Comparison of ENCODE assay signal across 1 cellular context in genomic region chr7:47227762-47228177, GRCh38.
TF ChIP-seq lines count a peak whose summit lies in the region.

No MANE protein-coding gene starts in this region.

TF ChIP-seq in SK-N-SH, 30 proteins besides CTCF, POLR2A, EP300 and RAD21 (continued from another document):
- peak; percentile 97 for TF ChIP-seq NFIC (IDR thresholded peaks at IDR 0.05; ENCODE audit: borderline replicate concordance)
- TF ChIP-seq SIN3A (IDR thresholded peaks at IDR 0.05; ENCODE audit: borderline replicate concordance, low read depth, low read length) = peak; percentile 49; the same call in 1 of the 2 replicates
- TF ChIP-seq RXRA (IDR thresholded peaks at IDR 0.05; ENCODE audit: borderline replicate concordance, low read depth) = peak; percentile 93; the same call in 1 of the 2 replicates
- peak; percentile 99 for TF ChIP-seq PBX3 (IDR thresholded peaks at IDR 0.05)
- TF ChIP-seq SMC3 (IDR thresholded peaks at IDR 0.05; ENCODE audit: low read depth, low read length) = no peak
- TF ChIP-seq YY1 (IDR thresholded peaks at IDR 0.05; ENCODE audit: low read depth) = peak; percentile 36; the same call in 1 of the 2 replicates
